ENCODE assay signal across 1 cellular context in the genomic region with DNA sequence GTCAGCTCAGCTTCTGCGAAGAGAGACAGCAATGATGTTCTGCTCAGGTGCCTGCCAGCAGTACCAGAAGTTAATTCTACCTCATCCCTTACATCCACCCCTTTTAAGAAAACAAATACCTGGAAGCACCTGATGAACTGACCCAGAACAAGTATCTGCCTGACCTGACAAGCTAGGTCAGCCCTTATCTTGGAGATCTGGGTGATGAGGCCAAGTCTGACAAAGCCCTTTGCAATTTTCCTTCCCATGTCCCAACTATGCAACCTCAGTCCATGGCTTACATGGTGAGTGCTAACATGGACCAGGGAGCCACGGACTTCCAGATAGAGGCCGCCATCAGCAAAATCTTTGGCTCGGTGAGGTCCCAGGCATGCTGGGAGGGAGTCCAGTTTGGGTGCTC.
TF ChIP-seq lines count a peak whose summit lies in the region.

No MANE protein-coding gene starts in this region.

TF ChIP-seq in GM12891, 5 proteins besides CTCF, POLR2A, EP300 and RAD21:
- TF ChIP-seq POU2F2 (IDR thresholded peaks at IDR 0.05; ENCODE audit: low read depth, low read length) (no peak), POLR2AphosphoS5 (IDR thresholded peaks at IDR 0.05; ENCODE audit: low read depth, low read length) (no peak), PAX5 (IDR thresholded peaks at IDR 0.05; ENCODE audit: insufficient read depth, low read length, severe bottlenecking) (no peak), TAF1 (IDR thresholded peaks at IDR 0.05; ENCODE audit: low read depth, low read length) (no peak), SPI1 (IDR thresholded peaks at IDR 0.05; ENCODE audit: low read depth, low read length) (no peak)
TF ChIP-seq in GM12891: peak in this region for 0.
